ENCODE assay signal across 6 cellular contexts in genomic region chr6:43075791-43076092, GRCh38. TPM values are rescaled to one million over a fixed set of nuclear protein-coding genes. Genes with fewer than 3 reads are reported as not detected.
DNase-seq lines count a peak whose midpoint lies in the region; ATAC-seq, FAIRE-seq and TF ChIP-seq lines count a peak whose summit lies in the region.

No MANE protein-coding gene starts in this region.

- no peaks in the 10 kb centered on the region for H3K9me3 Mint-ChIP-seq in astrocyte (ENCODE audit: unreplicated experiment)

- no peak for TF ChIP-seq CTCF in HEK293 (tag by site-specific recombination; IDR thresholded peaks at IDR 0.05)
- no peak for TF ChIP-seq CTCF in astrocyte (IDR thresholded peaks at IDR 0.05; ENCODE audit: insufficient read depth, low read depth, low read length)
- TF ChIP-seq CTCF in osteoblast (IDR thresholded peaks at IDR 0.05; ENCODE audit: extremely low read depth, low read depth, low read length): no peak

- H4K20me1 ChIP-seq in astrocyte (ENCODE audit: insufficient read depth, low read length): peaks cover 27% of the 10 kb centered on the region
- H4K20me1 ChIP-seq in osteoblast (ENCODE audit: insufficient read depth, low read length): peaks cover 8% of the 10 kb centered on the region

- no peak overlapping the region for H2AFZ ChIP-seq in astrocyte (ENCODE audit: low read depth, low read length)
- H2AFZ ChIP-seq in osteoblast (ENCODE audit: low read length): peak overlapping the region; percentile 31

- H3K4me2 ChIP-seq in astrocyte (ENCODE audit: low read length) (peak overlapping the region; percentile 89), osteoblast (ENCODE audit: insufficient read depth, low read length) (peak overlapping the region; percentile 63)

- H3K4me3 Mint-ChIP-seq in astrocyte (ENCODE audit: unreplicated experiment): peak overlapping the region; percentile 80

- H3K36me3 Mint-ChIP-seq in astrocyte (ENCODE audit: low read depth, unreplicated experiment): peaks cover 6% of the 10 kb centered on the region

- H3K4me1 ChIP-seq in HEK293 (ENCODE audit: control insufficient read depth, insufficient read depth, low read length) (peaks cover 14% of the 10 kb centered on the region), astrocyte (ENCODE audit: insufficient read depth, low read length) (peaks cover 29% of the 10 kb centered on the region), osteoblast (ENCODE audit: insufficient read depth, low read length) (peaks cover 32% of the 10 kb centered on the region)

- H3K79me2 ChIP-seq in astrocyte (ENCODE audit: insufficient read depth, low read length) (peaks cover 45% of the 10 kb centered on the region), osteoblast (ENCODE audit: insufficient read depth, low read length) (peaks cover 33% of the 10 kb centered on the region)

- H3K9me3 ChIP-seq in HEK293 (ENCODE audit: control insufficient read depth, insufficient read depth, low read depth, low read length) (no peaks in the 10 kb centered on the region), astrocyte (ENCODE audit: insufficient read depth, low read depth, low read length) (no peaks in the 10 kb centered on the region), osteoblast (ENCODE audit: low read depth, low read length) (no peaks in the 10 kb centered on the region)

- H3K4me3 ChIP-seq in HEK293 (ENCODE audit: low read depth, low read length): peak overlapping the region; percentile 29
- peak overlapping the region; percentile 55 for H3K4me3 ChIP-seq in astrocyte (ENCODE audit: insufficient read depth, low read depth, low read length)
- peak overlapping the region; percentile 90 for H3K4me3 ChIP-seq in osteoblast (ENCODE audit: insufficient read depth, low read length)

- peaks cover 31% of the 10 kb centered on the region for H3K4me1 Mint-ChIP-seq in astrocyte (ENCODE audit: low read depth, unreplicated experiment)

- peak overlapping the region; percentile 72 for H3K9ac ChIP-seq in astrocyte (ENCODE audit: low read length)

- H3K36me3 ChIP-seq in HEK293 (ENCODE audit: control insufficient read depth in 2 of 2, insufficient read depth in 1 of 2, low read length in 2 of 2) (peaks cover 3 to 34% of the 10 kb centered on the region in 2 experiments; a peak in 2 of 3 replicates), astrocyte (ENCODE audit: insufficient read depth, low read length) (no peaks in the 10 kb centered on the region), osteoblast (ENCODE audit: insufficient read depth, low read length) (peaks cover 9% of the 10 kb centered on the region)

- peak overlapping the region; percentile 47 for H3K27ac ChIP-seq in HEK293 (ENCODE audit: extremely low read depth, low read depth, low read length)
- peak overlapping the region; percentile 81 for H3K27ac ChIP-seq in astrocyte (ENCODE audit: low read depth, low read length)
- peak overlapping the region; percentile 42 for H3K27ac ChIP-seq in osteoblast (ENCODE audit: low read depth, low read length)

- DNase-seq in astrocyte (ENCODE audit: low read depth) (no peak), osteoblast (ENCODE audit: insufficient read length, low spot score, missing footprints) (no peak), SKM-1 (lab: John Stamatoyannopoulos, UW; ENCODE audit: unreplicated experiment) (no peak)

- FAIRE-seq in astrocyte (lab: Jason Lieb, UNC): no peak

- H3K27me3 Mint-ChIP-seq in astrocyte (ENCODE audit: low read depth, unreplicated experiment): no peaks in the 10 kb centered on the region

- no peak for ATAC-seq in GM21390 (IDR thresholded peaks at IDR 0.05; ENCODE audit: unreplicated experiment)
- ATAC-seq in GM18511 (IDR thresholded peaks at IDR 0.05; ENCODE audit: unreplicated experiment): no peak

- H3K27ac Mint-ChIP-seq in astrocyte (ENCODE audit: unreplicated experiment): no peak overlapping the region

- H3K27me3 ChIP-seq in astrocyte (ENCODE audit: insufficient read depth, low read length) (no peaks in the 10 kb centered on the region), osteoblast (ENCODE audit: insufficient read depth, low read length) (no peaks in the 10 kb centered on the region)

- POLR2A ChIA-PET in HEK293 (lab: Yijun Ruan, JAX): interaction anchor here (0.6 to 2.6 kb wide), 25 partner anchors 11 to 294 kb away, joined by 3 to 31 read pairs (median 4); partner anchors contain the start of genes BICRAL, CNPY3, CUL7 and KLC4

- CTCF ChIA-PET in HEK293 (lab: Yijun Ruan, JAX): interaction anchor here (2.1 to 7.6 kb wide), 2 partner anchors 46 to 67 kb away, joined by 8 to 83 read pairs; no protein-coding TSS in a partner anchor

TF ChIP-seq in HEK293, 187 proteins besides CTCF, POLR2A, EP300 and RAD21 (continues in another document):
- TF ChIP-seq ZFP69B (tag by site-specific recombination; IDR thresholded peaks at IDR 0.05): peak; percentile 92
- TF ChIP-seq ZNF518A (tag by site-specific recombination; conservative IDR thresholded peaks at IDR 0.05; ENCODE audit: low read depth): no peak
- peak; percentile 96 for TF ChIP-seq ZNF692 (tag by site-specific recombination; IDR thresholded peaks at IDR 0.05)
- TF ChIP-seq ZFHX2 (tag by site-specific recombination; conservative IDR thresholded peaks at IDR 0.05): 0 out of 2 replicates have a peak, but pooled peaks have one; percentile 6
- no peak for TF ChIP-seq ZNF747 (tag by site-specific recombination; IDR thresholded peaks at IDR 0.05)
- TF ChIP-seq ZIC2 (tag by site-specific recombination; IDR thresholded peaks at IDR 0.05): peak; percentile 32; the same call in 1 of the 2 replicates
- peak; percentile 70; the same call in 1 of the 2 replicates for TF ChIP-seq ZBTB48 (tag by site-specific recombination; IDR thresholded peaks at IDR 0.05)

RNA-seq across cellular contexts. Expression of gene PTK7, which starts 0.4 kb away (rescaled TPM):
- total RNA-seq in astrocyte: 506 and 728 TPM in 2 replicates
- total RNA-seq in osteoblast: 183 and 190 TPM in 2 replicates

RNA-seq across cellular contexts. Expression of gene KLC4, which starts 16.3 kb away (rescaled TPM):
- total RNA-seq in astrocyte: 34.1 and 35.4 TPM in 2 replicates
- 17.7 and 20.3 TPM in 2 replicates for total RNA-seq in osteoblast

RNA-seq across cellular contexts. Expression of gene MRPL2, which starts 16.5 kb away (rescaled TPM):
- 47.4 and 59.7 TPM in 2 replicates for total RNA-seq in astrocyte
- total RNA-seq in osteoblast: 16.2 and 20.6 TPM in 2 replicates

RNA-seq across cellular contexts. Expression of gene CUL7, which starts 22.1 kb away (rescaled TPM):
- total RNA-seq in astrocyte (21.2 and 26.3 TPM in 2 replicates), osteoblast (46.9 and 48.5 TPM in 2 replicates)

RNA-seq across cellular contexts. Expression of gene RRP36, which starts 54.3 kb away (rescaled TPM):
- total RNA-seq in astrocyte (68.6 and 77.9 TPM in 2 replicates), osteoblast (84.0 and 90.2 TPM in 2 replicates)

Comparison
In these comparisons a context has a peak if more than half of its experiments do, and no peak if none do; other contexts are left out.
1. H3K4me3 ChIP-seq: peak in every context shown above with its lines; median percentile 90 in osteoblast; 55 in astrocyte; 29 in HEK293.